In the genomic region with DNA sequence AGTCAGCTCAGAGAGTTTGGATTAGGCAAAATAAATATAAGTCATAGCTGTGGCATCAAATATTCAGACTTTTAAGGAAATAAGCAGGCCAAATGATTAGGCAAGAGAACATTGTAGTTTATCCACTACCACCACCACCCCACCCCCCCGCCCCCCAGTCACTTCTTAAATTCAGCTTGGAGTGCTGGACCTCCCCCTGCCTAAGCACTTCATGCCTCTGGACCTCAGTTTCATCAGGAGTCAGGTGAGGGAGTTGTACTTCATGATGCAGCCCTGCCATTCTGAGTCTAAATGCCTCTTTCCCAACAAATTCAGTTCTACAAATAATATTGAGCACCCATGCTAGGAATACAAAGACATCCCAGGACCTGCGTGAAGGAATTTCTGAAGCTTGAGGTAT, we compare ENCODE assay signal across 27 cellular contexts. TPM values are rescaled to one million over a fixed set of nuclear protein-coding genes. Genes with fewer than 3 reads are reported as not detected.
A peak's percentile ranks its signal among the peaks of the same experiment; 100 is the strongest.
DNase-seq lines count a peak whose midpoint lies in the region; ATAC-seq and TF ChIP-seq lines count a peak whose summit lies in the region.
"Had no signal": no experiment of that assay in that cellular context is flagged by ENCODE, and none has a peak within 500 bp of the region (broad histone marks: within the 10 kb centered on the region; RNA-seq: fewer than 3 reads in every experiment).

No MANE protein-coding gene starts in this region.

- H3K4me3 Mint-ChIP-seq in activated T-cell treated with anti-CD3 and anti-CD28 coated beads, Interleukin-2, amount 50 U/mL, for 24 hours, result peak overlapping the region; percentile 100
- peak overlapping the region; percentile 26 for H3K4me3 Mint-ChIP-seq in progenitor cell of endocrine pancreas (ENCODE audit: low read depth)

- peaks cover 39% of the 10 kb centered on the region for H3K79me2 ChIP-seq in Loucy (ENCODE audit: insufficient read depth, low read length)

- H3K27me3 ChIP-seq in Loucy (ENCODE audit: insufficient read depth, low read length, poor library complexity, severe bottlenecking), result no peaks in the 10 kb centered on the region
- H3K27me3 ChIP-seq in endocrine pancreas (ENCODE audit: control insufficient read depth, insufficient read depth, low read length), result no peaks in the 10 kb centered on the region
- H3K27me3 ChIP-seq: BLaER1, body of pancreas, SJCRH30 had no signal

- no peak for ATAC-seq in GM19395 (IDR thresholded peaks at IDR 0.05; ENCODE audit: unreplicated experiment)
- ATAC-seq: body of pancreas, right cardiac atrium had no signal

- no peaks in the 10 kb centered on the region for H3F3A ChIP-seq in Loucy (ENCODE audit: low read depth)

- H3K9me3 ChIP-seq in Loucy (ENCODE audit: insufficient read depth, low read depth, low read length) (no peaks in the 10 kb centered on the region), endocrine pancreas (ENCODE audit: control insufficient read depth, low read length) (no peaks in the 10 kb centered on the region)
- H3K9me3 ChIP-seq: BLaER1, body of pancreas, SJCRH30 had no signal

- no peak for DNase-seq in activated T-cell treated with anti-CD3 and anti-CD28 coated beads, Interleukin-2, amount 50 U/mL, for 24 hours
- no peak for DNase-seq in activated T-cell treated with anti-CD3 and anti-CD28 coated beads, Interleukin-2, amount 50 U/mL, for 1 hour
- DNase-seq in progenitor cell of endocrine pancreas (ENCODE audit: low spot score, unreplicated experiment) (no peak), SW480 (ENCODE audit: low spot score) (no peak), COLO829 (ENCODE audit: low spot score) (no peak)
- DNase-seq: activated naive CD8-positive, alpha-beta T cell treated with anti-CD3 and anti-CD28 coated beads, Interleukin-2, amount 10 ng/mL, durations not matched to agents 7 days and 5 days; activated T-cell treated with anti-CD3 and anti-CD28 coated beads for 4 hours; body of pancreas; kidney; NCI-H1417 treated with DMSO at 0.1 percent for 48 hours; NCI-H510A treated with DMSO at 0.1 percent for 48 hours; NK-92 treated with Interleukin-12 subunit alpha and Interleukin-12 subunit beta, amount 100 ng/mL, for 24 hours; right cardiac atrium; SJCRH30; stimulated activated CD4-positive, alpha-beta T cell treated with anti-CD3 and anti-CD28 coated beads, Interleukin-12 subunit alpha, Interleukin-12 subunit beta, amount 100 ng/mL, for 4 hours had no signal

- no peak for TF ChIP-seq CTCF in Loucy (conservative IDR thresholded peaks at IDR 0.05; ENCODE audit: low read length)
- TF ChIP-seq CTCF in progenitor cell of endocrine pancreas (IDR thresholded peaks at IDR 0.05; ENCODE audit: unreplicated experiment), result no peak

- no peaks in the 10 kb centered on the region for H3K9me2 ChIP-seq in Loucy (replicated peaks; ENCODE audit: low read depth, low read length)

- H3K4me1 ChIP-seq in Loucy (ENCODE audit: insufficient read depth, low read length, poor library complexity, severe bottlenecking) (peaks cover 15% of the 10 kb centered on the region), endocrine pancreas (ENCODE audit: control insufficient read depth, insufficient read depth, low read length) (peaks cover 6% of the 10 kb centered on the region)
- H3K4me1 ChIP-seq: SJCRH30 had no signal

- peaks cover 90% of the 10 kb centered on the region for H3K36me3 Mint-ChIP-seq in activated T-cell treated with anti-CD3 and anti-CD28 coated beads, Interleukin-2, amount 50 U/mL, for 24 hours (ENCODE audit: low read depth)
- H3K36me3 Mint-ChIP-seq in progenitor cell of endocrine pancreas (ENCODE audit: insufficient read depth), result peaks cover 23% of the 10 kb centered on the region

- no peaks in the 10 kb centered on the region for H3K27me3 Mint-ChIP-seq in activated T-cell treated with anti-CD3 and anti-CD28 coated beads, Interleukin-2, amount 50 U/mL, for 24 hours
- H3K27me3 Mint-ChIP-seq in progenitor cell of endocrine pancreas, result no peaks in the 10 kb centered on the region
- H3K27me3 Mint-ChIP-seq: activated naive CD8-positive, alpha-beta T cell treated with anti-CD3 and anti-CD28 coated beads, Interleukin-2, amount 10 ng/mL, durations not matched to agents 7 days and 5 days had no signal

- peaks cover 31% of the 10 kb centered on the region; the same call in 1 of the 2 replicates for H3K36me3 ChIP-seq in Loucy (ENCODE audit: insufficient read depth, low read length)
- H3K36me3 ChIP-seq in endocrine pancreas (ENCODE audit: control insufficient read depth, insufficient read depth, low read length), result peaks cover 13% of the 10 kb centered on the region

- no peak overlapping the region for H2AFZ ChIP-seq in Loucy (ENCODE audit: low read length)

- H3K4me3 ChIP-seq in Loucy (ENCODE audit: low read length, poor library complexity, severe bottlenecking) (peak overlapping the region; percentile 24), endocrine pancreas (ENCODE audit: control insufficient read depth, insufficient read depth, low read length) (no peak overlapping the region)
- H3K4me3 ChIP-seq: BLaER1, body of pancreas, coronary artery, SJCRH30 had no signal

- peaks cover 32% of the 10 kb centered on the region for H4K20me1 ChIP-seq in Loucy (ENCODE audit: insufficient read depth, low read length, poor library complexity, severe bottlenecking)

- no peaks in the 10 kb centered on the region for H3K9me3 Mint-ChIP-seq in activated T-cell treated with anti-CD3 and anti-CD28 coated beads, Interleukin-2, amount 50 U/mL, for 24 hours
- no peaks in the 10 kb centered on the region for H3K9me3 Mint-ChIP-seq in progenitor cell of endocrine pancreas (ENCODE audit: low read depth)
- H3K9me3 Mint-ChIP-seq: activated naive CD8-positive, alpha-beta T cell treated with anti-CD3 and anti-CD28 coated beads, Interleukin-2, amount 10 ng/mL, durations not matched to agents 7 days and 5 days had no signal

- peak overlapping the region; percentile 84 for H3K9ac ChIP-seq in Loucy (ENCODE audit: low read depth, low read length, poor library complexity, severe bottlenecking)
- peak overlapping the region; percentile 19 for H3K9ac ChIP-seq in endocrine pancreas (ENCODE audit: control insufficient read depth, insufficient read depth, low read length)

- peak overlapping the region; percentile 100 for H3K27ac Mint-ChIP-seq in activated T-cell treated with anti-CD3 and anti-CD28 coated beads, Interleukin-2, amount 50 U/mL, for 24 hours
- no peak overlapping the region for H3K27ac Mint-ChIP-seq in progenitor cell of endocrine pancreas

- H3K4me2 ChIP-seq in Loucy (ENCODE audit: low read depth, low read length, poor library complexity, severe bottlenecking), result peak overlapping the region; percentile 86

- H3K4me1 Mint-ChIP-seq in activated T-cell treated with anti-CD3 and anti-CD28 coated beads, Interleukin-2, amount 50 U/mL, for 24 hours (ENCODE audit: low read depth), result peaks cover 32% of the 10 kb centered on the region
- peaks cover 7% of the 10 kb centered on the region for H3K4me1 Mint-ChIP-seq in progenitor cell of endocrine pancreas (ENCODE audit: low read depth)

RNA-seq across cellular contexts. Expression of a gene that starts 2.0 kb away (rescaled TPM):
- total RNA-seq in progenitor cell of endocrine pancreas, result 68.5 and 69.6 TPM in 2 replicates

RNA-seq across cellular contexts. Expression of a gene that starts 17.2 kb away (rescaled TPM):
- 70.2 and 74.5 TPM in 2 replicates for total RNA-seq in progenitor cell of endocrine pancreas

RNA-seq across cellular contexts. Expression of a gene that starts 17.3 kb away (rescaled TPM):
- total RNA-seq in progenitor cell of endocrine pancreas, result 79.3 and 83.3 TPM in 2 replicates

RNA-seq across cellular contexts. Expression of a gene that starts 21.8 kb away (rescaled TPM):
- total RNA-seq in progenitor cell of endocrine pancreas, result 35.0 and 38.6 TPM in 2 replicates

RNA-seq across cellular contexts. Expression of a gene that starts 60.0 kb away (rescaled TPM):
- not detected in 2 replicates for total RNA-seq in progenitor cell of endocrine pancreas
- total RNA-seq: A673; activated naive CD8-positive, alpha-beta T cell treated with anti-CD3 and anti-CD28 coated beads, Interleukin-2, amount 10 ng/mL, durations not matched to agents 7 days and 5 days; body of pancreas; fibroblast of lung; H1; lung microvascular endothelial cell; MCF 10A; osteocyte; right cardiac atrium; SJCRH30; T-helper 2 cell treated with Interferon-gamma antibody and Interleukin-4, amounts not matched to agents 100 ng/mL and 5 ng/mL, for 36 hours had no signal
